ENCODE assay signal across 3 cellular contexts in the genomic region with DNA sequence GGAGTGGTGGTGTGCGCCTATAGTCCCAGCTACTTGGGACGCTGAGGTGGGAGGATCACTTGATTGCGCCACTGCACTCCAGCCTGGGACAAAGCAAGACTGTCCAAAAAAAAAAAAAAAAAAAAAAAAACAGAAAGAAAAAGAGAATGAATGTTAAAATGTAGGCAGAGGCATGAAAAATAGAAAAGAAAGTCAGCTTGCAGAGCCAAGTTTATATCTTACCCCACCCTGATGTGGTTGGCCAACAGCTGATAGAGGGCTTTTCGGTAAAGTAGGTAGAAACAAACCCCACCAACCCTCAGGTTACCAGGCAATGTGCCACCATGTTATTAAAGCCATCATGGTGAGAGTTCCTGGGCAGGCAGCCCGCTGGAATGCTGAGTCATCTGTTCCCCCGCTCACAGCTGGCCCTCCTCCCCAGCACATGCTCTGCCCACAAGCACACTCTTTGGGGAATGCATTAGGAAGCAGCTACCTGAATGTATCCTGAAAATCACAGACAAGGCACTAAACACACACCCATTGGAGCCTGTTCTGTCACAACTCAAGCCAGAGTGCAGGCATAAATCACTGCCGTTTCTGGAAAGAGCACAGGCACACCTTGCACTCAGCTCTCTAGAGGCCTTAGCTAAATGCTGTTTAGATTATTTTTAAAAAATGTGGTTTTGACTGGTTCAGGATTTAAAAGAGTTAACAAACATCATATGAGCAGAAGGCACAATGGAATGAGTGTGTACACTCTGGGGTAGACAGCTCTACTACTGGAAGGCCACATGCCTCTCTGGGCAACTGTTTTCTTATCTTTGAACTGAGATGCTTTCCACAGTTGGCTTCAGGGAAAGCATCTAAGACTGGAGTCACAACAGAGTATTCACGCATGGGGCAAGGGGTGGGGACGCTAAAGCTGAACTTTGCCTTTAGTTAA.
TF ChIP-seq lines count a peak whose summit lies in the region.

No MANE protein-coding gene starts in this region.

TF ChIP-seq in A549, 52 proteins besides CTCF, POLR2A, EP300 and RAD21 (continued from another document and continues in another):
- TF ChIP-seq ATOH8 (CRISPR knock-in tag; IDR thresholded peaks at IDR 0.05; ENCODE audit: low read depth) (peak; percentile 93), NPAS2 (CRISPR knock-in tag; IDR thresholded peaks at IDR 0.05; ENCODE audit: borderline replicate concordance) (0 out of 2 replicates have a peak, but pooled peaks have one; percentile 50), SMC3 (IDR thresholded peaks at IDR 0.05) (no peak; the same call in 2 of the 3 replicates), MYC (IDR thresholded peaks at IDR 0.05; ENCODE audit: borderline replicate concordance, low read length) (peak; percentile 96), KDM1A (IDR thresholded peaks at IDR 0.05; ENCODE audit: low read depth) (no peak), SREBF2 (IDR thresholded peaks at IDR 0.05) (no peak), HOXB13 (CRISPR knock-in tag; IDR thresholded peaks at IDR 0.05; ENCODE audit: low read depth) (peak; percentile 89), REST (IDR thresholded peaks at IDR 0.05) (no peak), RCOR1 (IDR thresholded peaks at IDR 0.05; ENCODE audit: low read depth, low read length) (no peak), ZC3H11A (IDR thresholded peaks at IDR 0.05) (no peak), FOXS1 (CRISPR knock-in tag; IDR thresholded peaks at IDR 0.05) (no peak), HOXA7 (CRISPR knock-in tag; IDR thresholded peaks at IDR 0.05) (peak; percentile 37; the same call in 1 of the 2 replicates), ZFP36 (IDR thresholded peaks at IDR 0.05; ENCODE audit: borderline replicate concordance, partially characterized antibody) (no peak), FOSL2 (IDR thresholded peaks at IDR 0.05) (peak; percentile 57; the same call in 1 of the 2 replicates), FOSL2 (CRISPR knock-in tag; IDR thresholded peaks at IDR 0.05) (peak; percentile 92)
- TF ChIP-seq, protein P1, sequence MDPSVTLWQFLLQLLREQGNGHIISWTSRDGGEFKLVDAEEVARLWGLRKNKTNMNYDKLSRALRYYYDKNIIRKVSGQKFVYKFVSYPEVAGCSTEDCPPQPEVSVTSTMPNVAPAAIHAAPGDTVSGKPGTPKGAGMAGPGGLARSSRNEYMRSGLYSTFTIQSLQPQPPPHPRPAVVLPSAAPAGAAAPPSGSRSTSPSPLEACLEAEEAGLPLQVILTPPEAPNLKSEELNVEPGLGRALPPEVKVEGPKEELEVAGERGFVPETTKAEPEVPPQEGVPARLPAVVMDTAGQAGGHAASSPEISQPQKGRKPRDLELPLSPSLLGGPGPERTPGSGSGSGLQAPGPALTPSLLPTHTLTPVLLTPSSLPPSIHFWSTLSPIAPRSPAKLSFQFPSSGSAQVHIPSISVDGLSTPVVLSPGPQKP (IDR thresholded peaks at IDR 0.05; ENCODE audit: low read depth, low read length), result no peak

TF ChIP-seq in HEK293T, 16 proteins besides CTCF, POLR2A, EP300 and RAD21 (continued from another document):
- TF ChIP-seq ZNF384 (IDR thresholded peaks at IDR 0.05), result peak; percentile 62

TF ChIP-seq in HepG2, 621 proteins besides CTCF, POLR2A, EP300 and RAD21 (continued from another document and continues in another):
- TF ChIP-seq, protein P2, sequence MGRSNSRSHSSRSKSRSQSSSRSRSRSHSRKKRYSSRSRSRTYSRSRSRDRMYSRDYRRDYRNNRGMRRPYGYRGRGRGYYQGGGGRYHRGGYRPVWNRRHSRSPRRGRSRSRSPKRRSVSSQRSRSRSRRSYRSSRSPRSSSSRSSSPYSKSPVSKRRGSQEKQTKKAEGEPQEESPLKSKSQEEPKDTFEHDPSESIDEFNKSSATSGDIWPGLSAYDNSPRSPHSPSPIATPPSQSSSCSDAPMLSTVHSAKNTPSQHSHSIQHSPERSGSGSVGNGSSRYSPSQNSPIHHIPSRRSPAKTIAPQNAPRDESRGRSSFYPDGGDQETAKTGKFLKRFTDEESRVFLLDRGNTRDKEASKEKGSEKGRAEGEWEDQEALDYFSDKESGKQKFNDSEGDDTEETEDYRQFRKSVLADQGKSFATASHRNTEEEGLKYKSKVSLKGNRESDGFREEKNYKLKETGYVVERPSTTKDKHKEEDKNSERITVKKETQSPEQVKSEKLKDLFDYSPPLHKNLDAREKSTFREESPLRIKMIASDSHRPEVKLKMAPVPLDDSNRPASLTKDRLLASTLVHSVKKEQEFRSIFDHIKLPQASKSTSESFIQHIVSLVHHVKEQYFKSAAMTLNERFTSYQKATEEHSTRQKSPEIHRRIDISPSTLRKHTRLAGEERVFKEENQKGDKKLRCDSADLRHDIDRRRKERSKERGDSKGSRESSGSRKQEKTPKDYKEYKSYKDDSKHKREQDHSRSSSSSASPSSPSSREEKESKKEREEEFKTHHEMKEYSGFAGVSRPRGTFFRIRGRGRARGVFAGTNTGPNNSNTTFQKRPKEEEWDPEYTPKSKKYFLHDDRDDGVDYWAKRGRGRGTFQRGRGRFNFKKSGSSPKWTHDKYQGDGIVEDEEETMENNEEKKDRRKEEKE (IDR thresholded peaks at IDR 0.05), result no peak
- TF ChIP-seq, protein P3, sequence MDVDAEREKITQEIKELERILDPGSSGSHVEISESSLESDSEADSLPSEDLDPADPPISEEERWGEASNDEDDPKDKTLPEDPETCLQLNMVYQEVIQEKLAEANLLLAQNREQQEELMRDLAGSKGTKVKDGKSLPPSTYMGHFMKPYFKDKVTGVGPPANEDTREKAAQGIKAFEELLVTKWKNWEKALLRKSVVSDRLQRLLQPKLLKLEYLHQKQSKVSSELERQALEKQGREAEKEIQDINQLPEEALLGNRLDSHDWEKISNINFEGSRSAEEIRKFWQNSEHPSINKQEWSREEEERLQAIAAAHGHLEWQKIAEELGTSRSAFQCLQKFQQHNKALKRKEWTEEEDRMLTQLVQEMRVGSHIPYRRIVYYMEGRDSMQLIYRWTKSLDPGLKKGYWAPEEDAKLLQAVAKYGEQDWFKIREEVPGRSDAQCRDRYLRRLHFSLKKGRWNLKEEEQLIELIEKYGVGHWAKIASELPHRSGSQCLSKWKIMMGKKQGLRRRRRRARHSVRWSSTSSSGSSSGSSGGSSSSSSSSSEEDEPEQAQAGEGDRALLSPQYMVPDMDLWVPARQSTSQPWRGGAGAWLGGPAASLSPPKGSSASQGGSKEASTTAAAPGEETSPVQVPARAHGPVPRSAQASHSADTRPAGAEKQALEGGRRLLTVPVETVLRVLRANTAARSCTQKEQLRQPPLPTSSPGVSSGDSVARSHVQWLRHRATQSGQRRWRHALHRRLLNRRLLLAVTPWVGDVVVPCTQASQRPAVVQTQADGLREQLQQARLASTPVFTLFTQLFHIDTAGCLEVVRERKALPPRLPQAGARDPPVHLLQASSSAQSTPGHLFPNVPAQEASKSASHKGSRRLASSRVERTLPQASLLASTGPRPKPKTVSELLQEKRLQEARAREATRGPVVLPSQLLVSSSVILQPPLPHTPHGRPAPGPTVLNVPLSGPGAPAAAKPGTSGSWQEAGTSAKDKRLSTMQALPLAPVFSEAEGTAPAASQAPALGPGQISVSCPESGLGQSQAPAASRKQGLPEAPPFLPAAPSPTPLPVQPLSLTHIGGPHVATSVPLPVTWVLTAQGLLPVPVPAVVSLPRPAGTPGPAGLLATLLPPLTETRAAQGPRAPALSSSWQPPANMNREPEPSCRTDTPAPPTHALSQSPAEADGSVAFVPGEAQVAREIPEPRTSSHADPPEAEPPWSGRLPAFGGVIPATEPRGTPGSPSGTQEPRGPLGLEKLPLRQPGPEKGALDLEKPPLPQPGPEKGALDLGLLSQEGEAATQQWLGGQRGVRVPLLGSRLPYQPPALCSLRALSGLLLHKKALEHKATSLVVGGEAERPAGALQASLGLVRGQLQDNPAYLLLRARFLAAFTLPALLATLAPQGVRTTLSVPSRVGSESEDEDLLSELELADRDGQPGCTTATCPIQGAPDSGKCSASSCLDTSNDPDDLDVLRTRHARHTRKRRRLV (CRISPR knock-in tag; IDR thresholded peaks at IDR 0.05), result no peak
- TF ChIP-seq RNF2 (conservative IDR thresholded peaks at IDR 0.05; ENCODE audit: low read depth) (no peak), SATB2 (CRISPR knock-in tag; IDR thresholded peaks at IDR 0.05) (no peak), AHDC1 (CRISPR knock-in tag; IDR thresholded peaks at IDR 0.05; ENCODE audit: borderline replicate concordance) (peak; percentile 45; the same call in 1 of the 2 replicates), CHD2 (IDR thresholded peaks at IDR 0.05; ENCODE audit: low read depth, low read length) (no peak), FOXM1 (CRISPR knock-in tag; IDR thresholded peaks at IDR 0.05) (no peak), ISL2 (CRISPR knock-in tag; IDR thresholded peaks at IDR 0.05) (peak; percentile 32; the same call in 1 of the 2 replicates), FOXP1 (IDR thresholded peaks at IDR 0.05) (no peak), FOXP1 (CRISPR knock-in tag; IDR thresholded peaks at IDR 0.05) (peak; percentile 45), TOPORS (CRISPR knock-in tag; IDR thresholded peaks at IDR 0.05) (peak; percentile 63; the same call in 1 of the 2 replicates), ZFP82 (CRISPR knock-in tag; IDR thresholded peaks at IDR 0.05; ENCODE audit: borderline replicate concordance) (no peak), ETV6 (CRISPR knock-in tag; conservative IDR thresholded peaks at IDR 0.05) (no peak), ZNF883 (CRISPR knock-in tag; IDR thresholded peaks at IDR 0.05; ENCODE audit: not compliant biosample characterization) (peak; percentile 60), ZSCAN5A (CRISPR knock-in tag; IDR thresholded peaks at IDR 0.05; ENCODE audit: borderline replicate concordance) (0 out of 2 replicates have a peak, but pooled peaks have one; percentile 34), ZNF878 (CRISPR knock-in tag; IDR thresholded peaks at IDR 0.05) (no peak), TBX2 (CRISPR knock-in tag; IDR thresholded peaks at IDR 0.05; ENCODE audit: borderline replicate concordance) (peak; percentile 73; the same call in 1 of the 2 replicates), ZMYM3 (CRISPR knock-in tag; IDR thresholded peaks at IDR 0.05) (peak; percentile 90), STAG1 (CRISPR knock-in tag; IDR thresholded peaks at IDR 0.05) (peak; percentile 2)
- TF ChIP-seq, protein P4, sequence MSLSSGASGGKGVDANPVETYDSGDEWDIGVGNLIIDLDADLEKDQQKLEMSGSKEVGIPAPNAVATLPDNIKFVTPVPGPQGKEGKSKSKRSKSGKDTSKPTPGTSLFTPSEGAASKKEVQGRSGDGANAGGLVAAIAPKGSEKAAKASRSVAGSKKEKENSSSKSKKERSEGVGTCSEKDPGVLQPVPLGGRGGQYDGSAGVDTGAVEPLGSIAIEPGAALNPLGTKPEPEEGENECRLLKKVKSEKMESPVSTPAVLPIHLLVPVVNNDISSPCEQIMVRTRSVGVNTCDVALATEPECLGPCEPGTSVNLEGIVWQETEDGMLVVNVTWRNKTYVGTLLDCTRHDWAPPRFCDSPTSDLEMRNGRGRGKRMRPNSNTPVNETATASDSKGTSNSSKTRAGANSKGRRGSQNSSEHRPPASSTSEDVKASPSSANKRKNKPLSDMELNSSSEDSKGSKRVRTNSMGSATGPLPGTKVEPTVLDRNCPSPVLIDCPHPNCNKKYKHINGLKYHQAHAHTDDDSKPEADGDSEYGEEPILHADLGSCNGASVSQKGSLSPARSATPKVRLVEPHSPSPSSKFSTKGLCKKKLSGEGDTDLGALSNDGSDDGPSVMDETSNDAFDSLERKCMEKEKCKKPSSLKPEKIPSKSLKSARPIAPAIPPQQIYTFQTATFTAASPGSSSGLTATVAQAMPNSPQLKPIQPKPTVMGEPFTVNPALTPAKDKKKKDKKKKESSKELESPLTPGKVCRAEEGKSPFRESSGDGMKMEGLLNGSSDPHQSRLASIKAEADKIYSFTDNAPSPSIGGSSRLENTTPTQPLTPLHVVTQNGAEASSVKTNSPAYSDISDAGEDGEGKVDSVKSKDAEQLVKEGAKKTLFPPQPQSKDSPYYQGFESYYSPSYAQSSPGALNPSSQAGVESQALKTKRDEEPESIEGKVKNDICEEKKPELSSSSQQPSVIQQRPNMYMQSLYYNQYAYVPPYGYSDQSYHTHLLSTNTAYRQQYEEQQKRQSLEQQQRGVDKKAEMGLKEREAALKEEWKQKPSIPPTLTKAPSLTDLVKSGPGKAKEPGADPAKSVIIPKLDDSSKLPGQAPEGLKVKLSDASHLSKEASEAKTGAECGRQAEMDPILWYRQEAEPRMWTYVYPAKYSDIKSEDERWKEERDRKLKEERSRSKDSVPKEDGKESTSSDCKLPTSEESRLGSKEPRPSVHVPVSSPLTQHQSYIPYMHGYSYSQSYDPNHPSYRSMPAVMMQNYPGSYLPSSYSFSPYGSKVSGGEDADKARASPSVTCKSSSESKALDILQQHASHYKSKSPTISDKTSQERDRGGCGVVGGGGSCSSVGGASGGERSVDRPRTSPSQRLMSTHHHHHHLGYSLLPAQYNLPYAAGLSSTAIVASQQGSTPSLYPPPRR (CRISPR knock-in tag; IDR thresholded peaks at IDR 0.05; ENCODE audit: borderline replicate concordance), result peak; percentile 63; the same call in 1 of the 2 replicates
